ENCODE assay signal across 19 cellular contexts in genomic region chr1:169902750-169903149, GRCh38. TPM values are rescaled to one million over a fixed set of nuclear protein-coding genes. Genes with fewer than 3 reads are reported as not detected.
DNase-seq lines count a peak whose midpoint lies in the region; ATAC-seq and TF ChIP-seq lines count a peak whose summit lies in the region.
"Had no signal": no experiment of that assay in that cellular context is flagged by ENCODE, and none has a peak within 500 bp of the region (broad histone marks: within the 10 kb centered on the region; RNA-seq: fewer than 3 reads in every experiment).

No MANE protein-coding gene starts in this region.

- no peak for TF ChIP-seq RAD21 in SK-N-SH (IDR thresholded peaks at IDR 0.05; ENCODE audit: low read length)

- H3K27me3 Mint-ChIP-seq in activated CD4-positive, alpha-beta memory T cell treated with anti-CD3 and anti-CD28 coated beads, Interleukin-2, amount 10 ng/mL, durations not matched to agents 7 days and 5 days, result peaks cover 11% of the 10 kb centered on the region
- no peaks in the 10 kb centered on the region for H3K27me3 Mint-ChIP-seq in activated CD4-positive, alpha-beta memory T cell treated with anti-CD3 and anti-CD28 coated beads for 36 hours
- H3K27me3 Mint-ChIP-seq in activated naive CD8-positive, alpha-beta T cell treated with anti-CD3 and anti-CD28 coated beads, Interleukin-2, amount 50 U/mL, for 24 hours, result peaks cover 6% of the 10 kb centered on the region
- H3K27me3 Mint-ChIP-seq in natural killer cell (ENCODE audit: low read depth in 2 of 2), result peaks cover 0 to 6% of the 10 kb centered on the region in 2 donors

- no peak for ATAC-seq in activated naive CD8-positive, alpha-beta T cell treated with anti-CD3 and anti-CD28 coated beads, Interleukin-2, amount 50 U/mL, for 24 hours
- ATAC-seq in natural killer cell, result peak in 2 of 3 donors; percentile 15 to 30
- no peak for ATAC-seq in GM19023 (IDR thresholded peaks at IDR 0.05; ENCODE audit: unreplicated experiment)
- ATAC-seq in gastroesophageal sphincter, result no peak

- H3K4me2 ChIP-seq in Karpas-422 (ENCODE audit: low read depth, low read length, poor library complexity, severe bottlenecking) (peak overlapping the region; percentile 7), SK-N-SH (no peak overlapping the region)

- H2AFZ ChIP-seq in Karpas-422 (ENCODE audit: low read length), result 0 out of 2 replicates have a peak overlapping the region, but pooled peaks have one; percentile 37
- no peak overlapping the region for H2AFZ ChIP-seq in SK-N-SH (ENCODE audit: low read depth)

- intact Hi-C loops in activated CD4-positive, alpha-beta memory T cell treated with anti-CD3 and anti-CD28 coated beads for 36 hours (cut with micrococcal nuclease), result no loop called here
- intact Hi-C loops in natural killer cell (cut with micrococcal nuclease), result no loop called here

- no peak overlapping the region for H3K4me3 ChIP-seq in Karpas-422 (ENCODE audit: low read length)
- H3K4me3 ChIP-seq in SK-N-SH (ENCODE audit: low read depth in 2 of 2, low read length in 1 of 2), result no peak overlapping the region
- no peak overlapping the region for H3K4me3 ChIP-seq in gastroesophageal sphincter
- H3K4me3 ChIP-seq: breast epithelium had no signal

- H3K4me3 Mint-ChIP-seq in activated CD4-positive, alpha-beta memory T cell treated with anti-CD3 and anti-CD28 coated beads, Interleukin-2, amount 10 ng/mL, durations not matched to agents 7 days and 5 days, result no peak overlapping the region
- H3K4me3 Mint-ChIP-seq in activated CD4-positive, alpha-beta memory T cell treated with anti-CD3 and anti-CD28 coated beads for 36 hours, result no peak overlapping the region
- peak overlapping the region; percentile 2 for H3K4me3 Mint-ChIP-seq in activated naive CD8-positive, alpha-beta T cell treated with anti-CD3 and anti-CD28 coated beads, Interleukin-2, amount 50 U/mL, for 24 hours
- H3K4me3 Mint-ChIP-seq in natural killer cell, result peak overlapping the region; percentile 45
- H3K4me3 Mint-ChIP-seq: neural crest cell had no signal

- H3K79me2 ChIP-seq in Karpas-422 (ENCODE audit: low read length) (no peaks in the 10 kb centered on the region), SK-N-SH (ENCODE audit: insufficient read depth) (no peaks in the 10 kb centered on the region)

- no peak for TF ChIP-seq POLR2A in gastroesophageal sphincter (IDR thresholded peaks at IDR 0.05)

- H3K9me3 Mint-ChIP-seq in activated CD4-positive, alpha-beta memory T cell treated with anti-CD3 and anti-CD28 coated beads, Interleukin-2, amount 10 ng/mL, durations not matched to agents 7 days and 5 days, result peaks cover 5% of the 10 kb centered on the region
- H3K9me3 Mint-ChIP-seq in activated CD4-positive, alpha-beta memory T cell treated with anti-CD3 and anti-CD28 coated beads for 36 hours, result peaks cover 5% of the 10 kb centered on the region
- no peaks in the 10 kb centered on the region for H3K9me3 Mint-ChIP-seq in activated naive CD8-positive, alpha-beta T cell treated with anti-CD3 and anti-CD28 coated beads, Interleukin-2, amount 50 U/mL, for 24 hours
- H3K9me3 Mint-ChIP-seq in natural killer cell, result no peaks in the 10 kb centered on the region

- peak overlapping the region; percentile 3 for H3K27ac Mint-ChIP-seq in activated CD4-positive, alpha-beta memory T cell treated with anti-CD3 and anti-CD28 coated beads, Interleukin-2, amount 10 ng/mL, durations not matched to agents 7 days and 5 days
- no peak overlapping the region for H3K27ac Mint-ChIP-seq in activated CD4-positive, alpha-beta memory T cell treated with anti-CD3 and anti-CD28 coated beads for 36 hours
- H3K27ac Mint-ChIP-seq in activated naive CD8-positive, alpha-beta T cell treated with anti-CD3 and anti-CD28 coated beads, Interleukin-2, amount 50 U/mL, for 24 hours, result no peak overlapping the region
- peak overlapping the region; percentile 24 to 75 for H3K27ac Mint-ChIP-seq in natural killer cell
- H3K27ac Mint-ChIP-seq: progenitor cell of endocrine pancreas had no signal

- H3K9me3 ChIP-seq in Karpas-422 (ENCODE audit: low read length), result no peaks in the 10 kb centered on the region
- no peaks in the 10 kb centered on the region for H3K9me3 ChIP-seq in SK-N-SH
- no peaks in the 10 kb centered on the region for H3K9me3 ChIP-seq in gastroesophageal sphincter
- H3K9me3 ChIP-seq: breast epithelium, Caco-2 had no signal

- H3K27me3 ChIP-seq in Karpas-422 (ENCODE audit: low read length) (no peaks in the 10 kb centered on the region), SK-N-SH (ENCODE audit: insufficient read depth) (no peaks in the 10 kb centered on the region), gastroesophageal sphincter (peaks cover 14% of the 10 kb centered on the region)
- H3K27me3 ChIP-seq: breast epithelium had no signal

- H3K36me3 ChIP-seq in Karpas-422 (ENCODE audit: insufficient read depth, low read length) (no peaks in the 10 kb centered on the region), SK-N-SH (replicated peaks in 1 of 2; ENCODE audit: control insufficient read depth in 1 of 2, insufficient read depth in 2 of 2, low read length in 1 of 2) (no peaks in the 10 kb centered on the region), gastroesophageal sphincter (no peaks in the 10 kb centered on the region)
- H3K36me3 ChIP-seq: breast epithelium had no signal

- DNase-seq in activated CD4-positive, alpha-beta memory T cell treated with anti-CD3 and anti-CD28 coated beads, Interleukin-2, amount 10 ng/mL, durations not matched to agents 7 days and 5 days, result no peak
- DNase-seq in activated CD4-positive, alpha-beta memory T cell treated with anti-CD3 and anti-CD28 coated beads for 36 hours, result no peak
- DNase-seq in Karpas-422 (no peak), natural killer cell (no peak), SK-N-SH (no peak)
- no peak for DNase-seq in activated naive CD8-positive, alpha-beta T cell treated with anti-CD3 and anti-CD28 coated beads, Interleukin-2, amount 50 U/mL, for 24 hours
- DNase-seq: Caco-2, DMS79 treated with DMSO at 0.1 percent for 48 hours, H7, KBM-7, NCI-H510A, SIG-M5, trophoblast cell had no signal

- peaks cover 20% of the 10 kb centered on the region for H3K4me1 Mint-ChIP-seq in activated CD4-positive, alpha-beta memory T cell treated with anti-CD3 and anti-CD28 coated beads, Interleukin-2, amount 10 ng/mL, durations not matched to agents 7 days and 5 days
- H3K4me1 Mint-ChIP-seq in activated CD4-positive, alpha-beta memory T cell treated with anti-CD3 and anti-CD28 coated beads for 36 hours (ENCODE audit: low read depth), result peaks cover 14% of the 10 kb centered on the region
- peaks cover 17% of the 10 kb centered on the region for H3K4me1 Mint-ChIP-seq in activated naive CD8-positive, alpha-beta T cell treated with anti-CD3 and anti-CD28 coated beads, Interleukin-2, amount 50 U/mL, for 24 hours
- peaks cover 14 to 20% of the 10 kb centered on the region in 2 donors for H3K4me1 Mint-ChIP-seq in natural killer cell
- H3K4me1 Mint-ChIP-seq: neural crest cell had no signal

- WGBS in SK-N-SH (ENCODE audit: low lambda C conversion rate), result 70% methylated on average over 5 of the region's 5 CpGs
- 53 to 59% methylated on average over 2 to 5 of the region's 5 CpGs for WGBS in gastroesophageal sphincter (ENCODE audit: low coverage in 1 of 2), 2 donors

- H3K4me1 ChIP-seq in Karpas-422 (ENCODE audit: low read length), result peaks cover 9% of the 10 kb centered on the region
- no peaks in the 10 kb centered on the region for H3K4me1 ChIP-seq in SK-N-SH (ENCODE audit: control insufficient read depth in 1 of 2, insufficient read depth in 2 of 2, low read depth in 1 of 2, low read length in 1 of 2)
- H3K4me1 ChIP-seq in gastroesophageal sphincter, result no peaks in the 10 kb centered on the region
- H3K4me1 ChIP-seq: breast epithelium had no signal

- TF ChIP-seq CTCF in natural killer cell (IDR thresholded peaks at IDR 0.05), result no peak
- TF ChIP-seq CTCF in SK-N-SH (IDR thresholded peaks at IDR 0.05), result no peak
- no peak for TF ChIP-seq CTCF in gastroesophageal sphincter (IDR thresholded peaks at IDR 0.05)

- no peaks in the 10 kb centered on the region for H3K9me2 ChIP-seq in Karpas-422 (replicated peaks; ENCODE audit: insufficient read depth, low read length)
- H3K9me2 ChIP-seq in SK-N-SH, result no peaks in the 10 kb centered on the region

- TF ChIP-seq EP300 in SK-N-SH (IDR thresholded peaks at IDR 0.05; ENCODE audit: borderline replicate concordance in 1 of 2, low read depth in 1 of 2, low read length in 1 of 2) (no peak), gastroesophageal sphincter (IDR thresholded peaks at IDR 0.05) (no peak)

- no peaks in the 10 kb centered on the region for H4K20me1 ChIP-seq in Karpas-422 (ENCODE audit: insufficient read depth, low read depth, low read length)
- H4K20me1 ChIP-seq in SK-N-SH (ENCODE audit: insufficient read depth), result no peaks in the 10 kb centered on the region

- H3K9ac ChIP-seq in Karpas-422 (ENCODE audit: low read length) (no peak overlapping the region), SK-N-SH (no peak overlapping the region)

- CTCF ChIA-PET in activated CD4-positive, alpha-beta memory T cell treated with anti-CD3 and anti-CD28 coated beads, Interleukin-2, amount 10 ng/mL, durations not matched to agents 7 days and 5 days (lab: Charles Lee), result interaction anchor here (0.6 to 1.1 kb wide), 2 partner anchors 9 to 163 kb away, joined by 3 to 4 read pairs; partner anchors contain the start of gene SCYL3
- CTCF ChIA-PET in activated CD4-positive, alpha-beta memory T cell treated with anti-CD3 and anti-CD28 coated beads for 36 hours (lab: Charles Lee), result no interaction called here
- CTCF ChIA-PET in SK-N-SH (lab: Yijun Ruan, JAX), result no interaction called here

- H3F3A ChIP-seq in SK-N-SH (replicated peaks; ENCODE audit: insufficient read depth), result no peaks in the 10 kb centered on the region

- POLR2A ChIA-PET in activated CD4-positive, alpha-beta memory T cell treated with anti-CD3 and anti-CD28 coated beads, Interleukin-2, amount 10 ng/mL, durations not matched to agents 7 days and 5 days (lab: Charles Lee), result interaction anchor here (9.0 kb wide), 1 partner anchor 10 kb away, joined by 124 read pairs; the partner anchor contains the start of gene SCYL3
- POLR2A ChIA-PET in activated CD4-positive, alpha-beta memory T cell treated with anti-CD3 and anti-CD28 coated beads for 36 hours (lab: Charles Lee), result interaction anchor here (1.0 to 1.5 kb wide), 2 partner anchors 8 to 11 kb away, joined by 5 read pairs; partner anchors contain the start of gene SCYL3
- POLR2A ChIA-PET in SK-N-SH (lab: Yijun Ruan, JAX), result no interaction called here

- H3K36me3 Mint-ChIP-seq in activated CD4-positive, alpha-beta memory T cell treated with anti-CD3 and anti-CD28 coated beads, Interleukin-2, amount 10 ng/mL, durations not matched to agents 7 days and 5 days (ENCODE audit: low read depth), result no peaks in the 10 kb centered on the region
- no peaks in the 10 kb centered on the region for H3K36me3 Mint-ChIP-seq in activated CD4-positive, alpha-beta memory T cell treated with anti-CD3 and anti-CD28 coated beads for 36 hours
- peaks cover 1% of the 10 kb centered on the region for H3K36me3 Mint-ChIP-seq in activated naive CD8-positive, alpha-beta T cell treated with anti-CD3 and anti-CD28 coated beads, Interleukin-2, amount 50 U/mL, for 24 hours (ENCODE audit: low read depth)
- no peaks in the 10 kb centered on the region for H3K36me3 Mint-ChIP-seq in natural killer cell

- H3K27ac ChIP-seq in Karpas-422 (ENCODE audit: low read length) (no peak overlapping the region), SK-N-SH (ENCODE audit: low read depth in 2 of 2, low read length in 1 of 2) (no peak overlapping the region), gastroesophageal sphincter (no peak overlapping the region)
- H3K27ac ChIP-seq: 22Rv1, breast epithelium had no signal

RNA-seq across cellular contexts. Expression of gene SCYL3, which starts 9.1 kb away (rescaled TPM):
- 10 to 100 TPM; 16.1 to 16.8 TPM for total RNA-seq in activated CD4-positive, alpha-beta memory T cell treated with anti-CD3 and anti-CD28 coated beads, Interleukin-2, amount 10 ng/mL, durations not matched to agents 7 days and 5 days
- total RNA-seq in activated CD4-positive, alpha-beta memory T cell treated with anti-CD3 and anti-CD28 coated beads for 36 hours, result 10 to 100 TPM; 11.1 to 12.4 TPM
- 9.4 and 10.2 TPM in 2 replicates for total RNA-seq in Karpas-422 (2014; rRNA removed; shearing (Covaris generic); ENCODE audit: low replicate concordance)
- total RNA-seq in natural killer cell (10 to 100 TPM in 1 of 3 donors, 1 to 10 TPM in 2; 6.0 to 12.3 (median 7.0) TPM), gastroesophageal sphincter (10 to 100 TPM; 10.5 to 14.2 (median 11.9) TPM)
- polyA plus RNA-seq in SK-N-SH (2012; rRNA removed), result 5.9 and 7.7 TPM in 2 replicates
- 5.7 and 6.1 TPM in 2 replicates for polyA plus RNA-seq in SK-N-SH (2012; cell fraction: cytosol; rRNA removed)
- polyA plus RNA-seq in SK-N-SH (2012; cell fraction: nucleus; rRNA removed), result 11.6 and 15.3 TPM in 2 replicates

Comparison
In these comparisons a context has a peak if more than half of its experiments do, and no peak if none do; other contexts are left out.
1. H3K27ac Mint-ChIP-seq: peak in activated CD4-positive, alpha-beta memory T cell treated with anti-CD3 and anti-CD28 coated beads, Interleukin-2, amount 10 ng/mL, durations not matched to agents 7 days and 5 days (single experiment) and natural killer cell (2 of 2); none in activated CD4-positive, alpha-beta memory T cell treated with anti-CD3 and anti-CD28 coated beads for 36 hours (single experiment) and activated naive CD8-positive, alpha-beta T cell treated with anti-CD3 and anti-CD28 coated beads, Interleukin-2, amount 50 U/mL, for 24 hours (single experiment).
2. H3K4me3 Mint-ChIP-seq: peak in activated naive CD8-positive, alpha-beta T cell treated with anti-CD3 and anti-CD28 coated beads, Interleukin-2, amount 50 U/mL, for 24 hours (single experiment) and natural killer cell (single experiment); none in activated CD4-positive, alpha-beta memory T cell treated with anti-CD3 and anti-CD28 coated beads, Interleukin-2, amount 10 ng/mL, durations not matched to agents 7 days and 5 days (single experiment) and activated CD4-positive, alpha-beta memory T cell treated with anti-CD3 and anti-CD28 coated beads for 36 hours (single experiment).
3. ATAC-seq: peak in natural killer cell (2 of 3); none in activated naive CD8-positive, alpha-beta T cell treated with anti-CD3 and anti-CD28 coated beads, Interleukin-2, amount 50 U/mL, for 24 hours (single experiment), GM19023 (single experiment) and gastroesophageal sphincter (single experiment).